ENCODE assay signal across 10 cellular contexts in genomic region chr18:31041346-31042067, GRCh38. TPM values are rescaled to one million over a fixed set of nuclear protein-coding genes. Genes with fewer than 3 reads are reported as not detected.
DNase-seq lines count a peak whose midpoint lies in the region; ATAC-seq, FAIRE-seq and TF ChIP-seq lines count a peak whose summit lies in the region.
"Had no signal": no experiment of that assay in that cellular context is flagged by ENCODE, and none has a peak within 500 bp of the region (broad histone marks: within the 10 kb centered on the region; RNA-seq: fewer than 3 reads in every experiment).

No MANE protein-coding gene starts in this region.

- TF ChIP-seq POLR2A in right lobe of liver (IDR thresholded peaks at IDR 0.05) (no peak), HepG2 (IDR thresholded peaks at IDR 0.05; ENCODE audit: insufficient read depth in 1 of 2, low read depth in 2 of 2, low read length in 2 of 2) (no peak)

- CTCF ChIA-PET in HepG2 (lab: Yijun Ruan, JAX; ENCODE audit: low intra/inter-chr PET ratio, low total read pairs) (no interaction called here), T-cell (lab: Charles Lee) (no interaction called here)

- no TSS peak for BruUV-seq in HepG2 (replicated peaks; lab: Mats Ljungman, UMichigan)

- 4% methylated on average over 33 of the region's 51 CpGs for WGBS in right lobe of liver (ENCODE audit: insufficient coverage, low coverage, low lambda C conversion rate, missing lambda C conversion rate)
- 96% methylated on average over 50 of the region's 51 CpGs for WGBS in HepG2 (ENCODE audit: low lambda C conversion rate)
- 0 to 1% methylated on average over 34 to 40 of the region's 51 CpGs for WGBS in mesodermal cell (ENCODE audit: insufficient coverage in 2 of 2), 2 experiments
- WGBS in aorta, 2 donors = 2 to 3% methylated on average over 51 of the region's 51 CpGs

- no peak overlapping the region for H2AFZ ChIP-seq in HepG2 (ENCODE audit: low read length)

- POLR2A ChIA-PET in HepG2 (lab: Yijun Ruan, JAX) (no interaction called here), T-cell (lab: Charles Lee) (no interaction called here)

- in situ Hi-C loops in HepG2 (cut with HindIII; ENCODE audit: extremely low pct_ligation_motif_present, low pct_unique_long_range_greater_than_20kb) = no loop called here

- H4K20me1 ChIP-seq in HepG2 (ENCODE audit: insufficient read depth, low read length) = no peaks in the 10 kb centered on the region

- H3K9ac ChIP-seq in HepG2 (ENCODE audit: insufficient read depth, low read depth, low read length) = no peak overlapping the region
- H3K9ac ChIP-seq in duodenal mucosa (ENCODE audit: low read depth in 1 of 2, low read length in 2 of 2) = no peak overlapping the region

- TF ChIP-seq EP300 in HepG2 (IDR thresholded peaks at IDR 0.05; ENCODE audit: low read depth in 2 of 2, low read length in 2 of 2) (no peak), HepG2 (CRISPR knock-in tag; IDR thresholded peaks at IDR 0.05; ENCODE audit: borderline replicate concordance) (no peak)

- H3K36me3 ChIP-seq in right lobe of liver (no peaks in the 10 kb centered on the region), HepG2 (replicated peaks in 1 of 2; ENCODE audit: control insufficient read depth in 1 of 2, insufficient read depth in 2 of 2, low read length in 2 of 2) (no peaks in the 10 kb centered on the region), duodenal mucosa (ENCODE audit: control insufficient read depth in 1 of 2, insufficient read depth in 2 of 2, low read length in 2 of 2) (no peaks in the 10 kb centered on the region), mesodermal cell (ENCODE audit: control insufficient read depth, insufficient read depth, low read length) (no peaks in the 10 kb centered on the region), aorta (ENCODE audit: control insufficient read depth in 1 of 2, insufficient read depth in 2 of 2, low read length in 1 of 2) (no peaks in the 10 kb centered on the region)

- H3K4me3 ChIP-seq in right lobe of liver (no peak overlapping the region), HepG2 (replicated peaks in 1 of 3; ENCODE audit: insufficient read depth in 1 of 3, low read depth in 2 of 3, low read length in 3 of 3) (no peak overlapping the region), duodenal mucosa (ENCODE audit: low read depth in 1 of 2, low read length in 2 of 2) (peak overlapping the region; percentile 52 to 53), mesodermal cell (ENCODE audit: extremely low read depth, insufficient read depth, low read length, poor library complexity, severe bottlenecking) (peak overlapping the region; percentile 48), aorta (ENCODE audit: low read length in 2 of 2) (no peak overlapping the region)

- H3K79me2 ChIP-seq in HepG2 (ENCODE audit: insufficient read depth, low read length) = no peaks in the 10 kb centered on the region

- H3K4me2 ChIP-seq in HepG2 (ENCODE audit: low read depth, low read length) = no peak overlapping the region

- TF ChIP-seq CTCF in right lobe of liver (IDR thresholded peaks at IDR 0.05) = no peak
- TF ChIP-seq CTCF in HepG2 (CRISPR knock-in tag; IDR thresholded peaks at IDR 0.05) = no peak

- H3K27ac ChIP-seq in right lobe of liver (no peak overlapping the region), HepG2 (ENCODE audit: extremely low read length, insufficient read depth, low read length) (no peak overlapping the region), duodenal mucosa (ENCODE audit: low read depth, low read length) (no peak overlapping the region), mesodermal cell (ENCODE audit: low read depth, low read length, severe bottlenecking) (no peak overlapping the region), aorta (ENCODE audit: low read depth in 1 of 2, low read length in 2 of 2) (no peak overlapping the region)

- no peak for FAIRE-seq in HepG2 (lab: Jason Lieb, UNC)

- H3K4me1 ChIP-seq in right lobe of liver = peaks cover 0 to 15% (median 0%) of the 10 kb centered on the region in 4 donors
- H3K4me1 ChIP-seq in HepG2 (ENCODE audit: insufficient read depth, low read length) = peaks cover 16% of the 10 kb centered on the region
- H3K4me1 ChIP-seq in duodenal mucosa (ENCODE audit: control insufficient read depth in 1 of 2, insufficient read depth in 2 of 2, low read length in 2 of 2) = peaks cover 11 to 15% of the 10 kb centered on the region in 2 donors
- no peaks in the 10 kb centered on the region for H3K4me1 ChIP-seq in mesodermal cell (ENCODE audit: control insufficient read depth, insufficient read depth, low read length, poor library complexity, severe bottlenecking)
- H3K4me1 ChIP-seq in aorta (ENCODE audit: control insufficient read depth in 1 of 2, insufficient read depth in 2 of 2, low read length in 2 of 2) = no peaks in the 10 kb centered on the region

- peaks cover 7 to 21% of the 10 kb centered on the region in 2 donors for H3K27me3 ChIP-seq in right lobe of liver
- peaks cover 0 to 15% of the 10 kb centered on the region in 2 experiments; a peak in 4 of 5 replicates for H3K27me3 ChIP-seq in HepG2 (ENCODE audit: control insufficient read depth in 1 of 2, insufficient read depth in 2 of 2, low read length in 2 of 2)
- peaks cover 49 to 56% of the 10 kb centered on the region in 2 donors for H3K27me3 ChIP-seq in duodenal mucosa (ENCODE audit: control insufficient read depth in 1 of 2, insufficient read depth in 2 of 2, low read length in 2 of 2)
- H3K27me3 ChIP-seq in aorta (ENCODE audit: control insufficient read depth in 1 of 2, insufficient read depth in 2 of 2, low read length in 1 of 2) = no peaks in the 10 kb centered on the region

- intact Hi-C loops in right lobe of liver (cut with DNase I) (no loop called here), HepG2 (cut with micrococcal nuclease; ENCODE audit: unreplicated experiment) (loop anchor here (10.0 kb wide), 1 partner anchor 63 kb away; the partner anchor contains the start of gene DSC2), aorta (cut with DNase I) (no loop called here)

- peak; percentile 12 to 32 (median 17) for ATAC-seq in right lobe of liver
- no peak for ATAC-seq in HepG2
- peak; percentile 45 for ATAC-seq in aorta (ENCODE audit: low FRiP score)
- no peak for ATAC-seq in T-cell (replicated peaks in 1 of 4)
- ATAC-seq in GM18517 (IDR thresholded peaks at IDR 0.05; ENCODE audit: unreplicated experiment) = no peak
- ATAC-seq: CD8-positive, alpha-beta T cell had no signal

- peak; percentile 21 to 44 (median 36) for DNase-seq in right lobe of liver
- no peak for DNase-seq in HepG2 (ENCODE audit: low spot score)
- peak; percentile 41 to 55 for DNase-seq in aorta
- no peak for DNase-seq in T-cell
- DNase-seq in anterior cingulate cortex (lab: John Stamatoyannopoulos, UW) = no peak
- DNase-seq: CD8-positive, alpha-beta T cell had no signal

- peaks cover 0 to 16% (median 14%) of the 10 kb centered on the region in 3 donors for H3K9me3 Mint-ChIP-seq in T-cell

- no peaks in the 10 kb centered on the region for H3K36me3 Mint-ChIP-seq in T-cell
- H3K36me3 Mint-ChIP-seq: CD8-positive, alpha-beta T cell had no signal

- no peak overlapping the region for H3K27ac Mint-ChIP-seq in T-cell
- H3K27ac Mint-ChIP-seq: CD8-positive, alpha-beta T cell had no signal

- TF ChIP-seq RAD21 in HepG2 (CRISPR knock-in tag; IDR thresholded peaks at IDR 0.05) = no peak

- no peaks in the 10 kb centered on the region for H3K9me3 ChIP-seq in right lobe of liver
- H3K9me3 ChIP-seq in HepG2 (ENCODE audit: low read length) = no peaks in the 10 kb centered on the region
- H3K9me3 ChIP-seq in duodenal mucosa (ENCODE audit: control insufficient read depth in 1 of 2, low read length in 2 of 2) = no peaks in the 10 kb centered on the region
- H3K9me3 ChIP-seq in mesodermal cell (ENCODE audit: control insufficient read depth, low read length) = no peaks in the 10 kb centered on the region
- H3K9me3 ChIP-seq in aorta (ENCODE audit: control insufficient read depth, low read length) = no peaks in the 10 kb centered on the region

- H3K4me1 Mint-ChIP-seq in T-cell = no peaks in the 10 kb centered on the region

- peak overlapping the region in 1 of 3 donors; percentile 53 for H3K4me3 Mint-ChIP-seq in T-cell

- peaks cover 29 to 39% of the 10 kb centered on the region in 2 donors for H3K27me3 Mint-ChIP-seq in T-cell

TF ChIP-seq in HepG2, 621 proteins besides CTCF, POLR2A, EP300 and RAD21 (continues in another document):
- TF ChIP-seq ZNF747 (CRISPR knock-in tag; IDR thresholded peaks at IDR 0.05; ENCODE audit: borderline replicate concordance) = no peak
- TF ChIP-seq HOXA5 (CRISPR knock-in tag; IDR thresholded peaks at IDR 0.05) = no peak

RNA-seq across cellular contexts. Expression of gene DSC3, which starts 1.0 kb away (rescaled TPM):
- total RNA-seq in right lobe of liver = under 1 TPM in 1 of 6 experiments, not detected in 5; 0.07 TPM
- total RNA-seq in HepG2 (2016; rRNA removed; fragmentation: Illumina TruSeq; extraction: Trizol) = 0.21 and 0.38 TPM in 2 replicates
- 0.09 TPM in 1 of 2 replicates, not detected in the other for total RNA-seq in HepG2 (2016; cell fraction: cytosol; rRNA removed; fragmentation: Illumina TruSeq; extraction: Trizol; ENCODE audit: low read depth)
- total RNA-seq in HepG2 (2016; cell fraction: insoluble cytoplasmic fraction; rRNA removed; fragmentation: Illumina TruSeq; extraction: Trizol) = 0.15 and 0.28 TPM in 2 replicates
- 0.07 and 0.12 TPM in 2 replicates for total RNA-seq in HepG2 (2016; cell fraction: membrane; rRNA removed; fragmentation: Illumina TruSeq; extraction: Trizol)
- 0.41 and 0.59 TPM in 2 replicates for total RNA-seq in HepG2 (2016; cell fraction: nucleus; rRNA removed; fragmentation: Illumina TruSeq; extraction: Trizol)
- polyA plus RNA-seq in HepG2 (2011; rRNA removed) = 0.05 and 0.07 TPM in 2 replicates
- polyA plus RNA-seq in HepG2 (2011; cell fraction: cytosol; rRNA removed) = 0.04 and 0.06 TPM in 2 replicates
- 0.02 and 0.03 TPM in 2 replicates for polyA plus RNA-seq in HepG2 (2011; cell fraction: nucleus; rRNA removed)
- polyA plus RNA-seq in HepG2 (2012) = 0.03 and 0.11 TPM in 2 replicates
- polyA plus RNA-seq in HepG2 (2016; cell fraction: cytosol; fragmentation: Illumina TruSeq; extraction: Trizol; ENCODE audit: low read depth) = 0.03 TPM in 1 of 2 replicates, not detected in the other
- 0.11 and 0.25 TPM in 2 replicates for polyA plus RNA-seq in HepG2 (2016; cell fraction: insoluble cytoplasmic fraction; fragmentation: Illumina TruSeq; extraction: Trizol; ENCODE audit: low read depth)
- polyA plus RNA-seq in HepG2 (2016; cell fraction: membrane; fragmentation: Illumina TruSeq; extraction: Trizol; ENCODE audit: low read depth) = 0.06 and 0.42 TPM in 2 replicates
- polyA plus RNA-seq in HepG2 (2016; cell fraction: nucleus; fragmentation: Illumina TruSeq; extraction: Trizol; ENCODE audit: insufficient read depth, low read depth) = 0.23 and 0.33 TPM in 2 replicates
- polyA minus RNA-seq in HepG2 (2011; rRNA and poly(A)+ RNA removed; ENCODE audit: low replicate concordance) = 0.06 TPM in 1 of 2 replicates, not detected in the other
- polyA minus RNA-seq in HepG2 (2011; cell fraction: cytosol; rRNA and poly(A)+ RNA removed) = 0.26 TPM in 1 of 2 replicates, not detected in the other
- 0.25 TPM in 1 of 2 replicates, not detected in the other for polyA minus RNA-seq in HepG2 (2011; cell fraction: nucleus; rRNA and poly(A)+ RNA removed)
- 5.8 TPM for polyA plus RNA-seq in mesodermal cell (2013, experiment 1 of 2)
- 8.1 TPM for polyA plus RNA-seq in mesodermal cell (2013, experiment 2 of 2)
- 1 to 10 TPM in 1 of 2 donors, under 1 TPM in 1; 0.58 to 2.3 TPM for total RNA-seq in aorta
- 1 to 10 TPM in 1 of 2 donors, under 1 TPM in 1; 0.46 to 2.0 TPM for polyA plus RNA-seq in aorta
- under 1 TPM in 1 of 5 donors, not detected in 4; 0.18 TPM for total RNA-seq in T-cell
- total RNA-seq: CD8-positive, alpha-beta T cell; LHCN-M2 had no signal

Comparison
In these comparisons a context has a peak if more than half of its experiments do, and no peak if none do; other contexts are left out.
1. ATAC-seq: peak in right lobe of liver (4 of 4) and aorta (single experiment); none in HepG2 (single experiment), T-cell (0 of 4) and GM18517 (single experiment).
2. DNase-seq: peak in right lobe of liver (3 of 3) and aorta (2 of 2); none in HepG2 (single experiment), T-cell (0 of 34) and anterior cingulate cortex (0 of 58).
3. H3K4me3 ChIP-seq: peak in duodenal mucosa (2 of 2) and mesodermal cell (single experiment); none in right lobe of liver (0 of 3), HepG2 (0 of 3) and aorta (0 of 2).